1 cellular context compared by ENCODE assay signal in genomic region chr22:17077255-17077654, GRCh38.
TF ChIP-seq lines count a peak whose summit lies in the region.

No MANE protein-coding gene starts in this region.

TF ChIP-seq in GM23338, 12 proteins besides CTCF, POLR2A, EP300 and RAD21 (continued from another document):
- TF ChIP-seq, protein P1, sequence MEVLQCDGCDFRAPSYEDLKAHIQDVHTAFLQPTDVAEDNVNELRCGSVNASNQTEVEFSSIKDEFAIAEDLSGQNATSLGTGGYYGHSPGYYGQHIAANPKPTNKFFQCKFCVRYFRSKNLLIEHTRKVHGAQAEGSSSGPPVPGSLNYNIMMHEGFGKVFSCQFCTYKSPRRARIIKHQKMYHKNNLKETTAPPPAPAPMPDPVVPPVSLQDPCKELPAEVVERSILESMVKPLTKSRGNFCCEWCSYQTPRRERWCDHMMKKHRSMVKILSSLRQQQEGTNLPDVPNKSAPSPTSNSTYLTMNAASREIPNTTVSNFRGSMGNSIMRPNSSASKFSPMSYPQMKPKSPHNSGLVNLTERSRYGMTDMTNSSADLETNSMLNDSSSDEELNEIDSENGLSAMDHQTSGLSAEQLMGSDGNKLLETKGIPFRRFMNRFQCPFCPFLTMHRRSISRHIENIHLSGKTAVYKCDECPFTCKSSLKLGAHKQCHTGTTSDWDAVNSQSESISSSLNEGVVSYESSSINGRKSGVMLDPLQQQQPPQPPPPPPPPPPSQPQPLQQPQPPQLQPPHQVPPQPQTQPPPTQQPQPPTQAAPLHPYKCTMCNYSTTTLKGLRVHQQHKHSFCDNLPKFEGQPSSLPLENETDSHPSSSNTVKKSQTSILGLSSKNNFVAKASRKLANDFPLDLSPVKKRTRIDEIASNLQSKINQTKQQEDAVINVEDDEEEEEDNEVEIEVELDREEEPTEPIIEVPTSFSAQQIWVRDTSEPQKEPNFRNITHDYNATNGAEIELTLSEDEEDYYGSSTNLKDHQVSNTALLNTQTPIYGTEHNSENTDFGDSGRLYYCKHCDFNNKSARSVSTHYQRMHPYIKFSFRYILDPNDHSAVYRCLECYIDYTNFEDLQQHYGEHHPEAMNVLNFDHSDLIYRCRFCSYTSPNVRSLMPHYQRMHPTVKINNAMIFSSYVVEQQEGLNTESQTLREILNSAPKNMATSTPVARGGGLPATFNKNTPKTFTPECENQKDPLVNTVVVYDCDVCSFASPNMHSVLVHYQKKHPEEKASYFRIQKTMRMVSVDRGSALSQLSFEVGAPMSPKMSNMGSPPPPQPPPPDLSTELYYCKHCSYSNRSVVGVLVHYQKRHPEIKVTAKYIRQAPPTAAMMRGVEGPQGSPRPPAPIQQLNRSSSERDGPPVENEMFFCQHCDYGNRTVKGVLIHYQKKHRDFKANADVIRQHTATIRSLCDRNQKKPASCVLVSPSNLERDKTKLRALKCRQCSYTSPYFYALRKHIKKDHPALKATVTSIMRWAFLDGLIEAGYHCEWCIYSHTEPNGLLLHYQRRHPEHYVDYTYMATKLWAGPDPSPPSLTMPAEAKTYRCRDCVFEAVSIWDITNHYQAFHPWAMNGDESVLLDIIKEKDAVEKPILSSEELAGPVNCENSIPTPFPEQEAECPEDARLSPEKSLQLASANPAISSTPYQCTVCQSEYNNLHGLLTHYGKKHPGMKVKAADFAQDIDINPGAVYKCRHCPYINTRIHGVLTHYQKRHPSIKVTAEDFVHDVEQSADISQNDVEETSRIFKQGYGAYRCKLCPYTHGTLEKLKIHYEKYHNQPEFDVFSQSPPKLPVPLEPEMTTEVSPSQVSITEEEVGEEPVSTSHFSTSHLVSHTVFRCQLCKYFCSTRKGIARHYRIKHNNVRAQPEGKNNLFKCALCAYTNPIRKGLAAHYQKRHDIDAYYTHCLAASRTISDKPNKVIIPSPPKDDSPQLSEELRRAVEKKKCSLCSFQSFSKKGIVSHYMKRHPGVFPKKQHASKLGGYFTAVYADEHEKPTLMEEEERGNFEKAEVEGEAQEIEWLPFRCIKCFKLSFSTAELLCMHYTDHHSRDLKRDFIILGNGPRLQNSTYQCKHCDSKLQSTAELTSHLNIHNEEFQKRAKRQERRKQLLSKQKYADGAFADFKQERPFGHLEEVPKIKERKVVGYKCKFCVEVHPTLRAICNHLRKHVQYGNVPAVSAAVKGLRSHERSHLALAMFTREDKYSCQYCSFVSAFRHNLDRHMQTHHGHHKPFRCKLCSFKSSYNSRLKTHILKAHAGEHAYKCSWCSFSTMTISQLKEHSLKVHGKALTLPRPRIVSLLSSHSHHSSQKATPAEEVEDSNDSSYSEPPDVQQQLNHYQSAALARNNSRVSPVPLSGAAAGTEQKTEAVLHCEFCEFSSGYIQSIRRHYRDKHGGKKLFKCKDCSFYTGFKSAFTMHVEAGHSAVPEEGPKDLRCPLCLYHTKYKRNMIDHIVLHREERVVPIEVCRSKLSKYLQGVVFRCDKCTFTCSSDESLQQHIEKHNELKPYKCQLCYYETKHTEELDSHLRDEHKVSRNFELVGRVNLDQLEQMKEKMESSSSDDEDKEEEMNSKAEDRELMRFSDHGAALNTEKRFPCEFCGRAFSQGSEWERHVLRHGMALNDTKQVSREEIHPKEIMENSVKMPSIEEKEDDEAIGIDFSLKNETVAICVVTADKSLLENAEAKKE (CRISPR knock-in tag; IDR thresholded peaks at IDR 0.05) = no peak
- TF ChIP-seq, protein P2, sequence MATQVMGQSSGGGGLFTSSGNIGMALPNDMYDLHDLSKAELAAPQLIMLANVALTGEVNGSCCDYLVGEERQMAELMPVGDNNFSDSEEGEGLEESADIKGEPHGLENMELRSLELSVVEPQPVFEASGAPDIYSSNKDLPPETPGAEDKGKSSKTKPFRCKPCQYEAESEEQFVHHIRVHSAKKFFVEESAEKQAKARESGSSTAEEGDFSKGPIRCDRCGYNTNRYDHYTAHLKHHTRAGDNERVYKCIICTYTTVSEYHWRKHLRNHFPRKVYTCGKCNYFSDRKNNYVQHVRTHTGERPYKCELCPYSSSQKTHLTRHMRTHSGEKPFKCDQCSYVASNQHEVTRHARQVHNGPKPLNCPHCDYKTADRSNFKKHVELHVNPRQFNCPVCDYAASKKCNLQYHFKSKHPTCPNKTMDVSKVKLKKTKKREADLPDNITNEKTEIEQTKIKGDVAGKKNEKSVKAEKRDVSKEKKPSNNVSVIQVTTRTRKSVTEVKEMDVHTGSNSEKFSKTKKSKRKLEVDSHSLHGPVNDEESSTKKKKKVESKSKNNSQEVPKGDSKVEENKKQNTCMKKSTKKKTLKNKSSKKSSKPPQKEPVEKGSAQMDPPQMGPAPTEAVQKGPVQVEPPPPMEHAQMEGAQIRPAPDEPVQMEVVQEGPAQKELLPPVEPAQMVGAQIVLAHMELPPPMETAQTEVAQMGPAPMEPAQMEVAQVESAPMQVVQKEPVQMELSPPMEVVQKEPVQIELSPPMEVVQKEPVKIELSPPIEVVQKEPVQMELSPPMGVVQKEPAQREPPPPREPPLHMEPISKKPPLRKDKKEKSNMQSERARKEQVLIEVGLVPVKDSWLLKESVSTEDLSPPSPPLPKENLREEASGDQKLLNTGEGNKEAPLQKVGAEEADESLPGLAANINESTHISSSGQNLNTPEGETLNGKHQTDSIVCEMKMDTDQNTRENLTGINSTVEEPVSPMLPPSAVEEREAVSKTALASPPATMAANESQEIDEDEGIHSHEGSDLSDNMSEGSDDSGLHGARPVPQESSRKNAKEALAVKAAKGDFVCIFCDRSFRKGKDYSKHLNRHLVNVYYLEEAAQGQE (IDR thresholded peaks at IDR 0.05; ENCODE audit: unreplicated experiment) = no peak
- no peak for TF ChIP-seq ZNF114 (CRISPR knock-in tag; IDR thresholded peaks at IDR 0.05)
- TF ChIP-seq EZH2 (IDR thresholded peaks at IDR 0.05; ENCODE audit: low read depth, unreplicated experiment) = no peak
- TF ChIP-seq STAT1 (IDR thresholded peaks at IDR 0.05; ENCODE audit: unreplicated experiment) = no peak
- TF ChIP-seq ETS1 (IDR thresholded peaks at IDR 0.05) = no peak
- no peak for TF ChIP-seq JUNB (IDR thresholded peaks at IDR 0.05; ENCODE audit: unreplicated experiment)
- TF ChIP-seq POLR2AphosphoS5 (IDR thresholded peaks at IDR 0.05; ENCODE audit: low read depth) = no peak
- TF ChIP-seq CREB1 (CRISPR knock-in tag; IDR thresholded peaks at IDR 0.05; ENCODE audit: low read depth) = no peak
- no peak for TF ChIP-seq ZNF331 (CRISPR knock-in tag; IDR thresholded peaks at IDR 0.05; ENCODE audit: low read depth)
- TF ChIP-seq NANOG (IDR thresholded peaks at IDR 0.05; ENCODE audit: borderline replicate concordance) = no peak
